11 cellular contexts compared by ENCODE assay signal in genomic region chr3:12963869-12964712, GRCh38.
A peak's percentile ranks its signal among the peaks of the same experiment; 100 is the strongest.
DNase-seq lines count a peak whose midpoint lies in the region; ATAC-seq and TF ChIP-seq lines count a peak whose summit lies in the region.
"Had no signal": no experiment of that assay in that cellular context is flagged by ENCODE, and none has a peak within 500 bp of the region (broad histone marks: within the 10 kb centered on the region; RNA-seq: fewer than 3 reads in every experiment).

No MANE protein-coding gene starts in this region.

- H3K4me1 ChIP-seq in Peyer's patch: peaks cover 0 to 72% (median 15%) of the 10 kb centered on the region in 4 donors
- peaks cover 61 to 95% (median 90%) of the 10 kb centered on the region in 4 donors for H3K4me1 ChIP-seq in stomach

- TF ChIP-seq CTCF in Peyer's patch (IDR thresholded peaks at IDR 0.05) (no peak), glutamatergic neuron (IDR thresholded peaks at IDR 0.05; ENCODE audit: partially characterized antibody, unreplicated experiment) (no peak), stomach (IDR thresholded peaks at IDR 0.05) (no peak)

- H3K27ac ChIP-seq in Peyer's patch (peak overlapping the region; percentile 4 to 44 (median 26)), stomach (peak overlapping the region in 4 of 5 donors; percentile 49 to 74 (median 70))
- H3K27ac ChIP-seq: KMS-11, suprapubic skin had no signal

- H3K27me3 ChIP-seq in Peyer's patch (no peaks in the 10 kb centered on the region), stomach (no peaks in the 10 kb centered on the region)
- H3K27me3 ChIP-seq: suprapubic skin had no signal

- no peaks in the 10 kb centered on the region for H3K9me3 Mint-ChIP-seq in activated CD4-positive, alpha-beta T cell treated with anti-CD3 and anti-CD28 coated beads, Interleukin-2, amount 10 ng/mL, durations not matched to agents 7 days and 5 days
- H3K9me3 Mint-ChIP-seq in glutamatergic neuron (ENCODE audit: unreplicated experiment): peaks cover 47% of the 10 kb centered on the region

- 57 to 62% (median 62%) methylated on average over 9 of the region's 9 CpGs for WGBS in stomach, 5 donors

- TF ChIP-seq EP300 in stomach (IDR thresholded peaks at IDR 0.05): no peak

- H3K4me1 Mint-ChIP-seq in activated CD4-positive, alpha-beta T cell treated with anti-CD3 and anti-CD28 coated beads, Interleukin-2, amount 10 ng/mL, durations not matched to agents 7 days and 5 days: peaks cover 82% of the 10 kb centered on the region
- H3K4me1 Mint-ChIP-seq in glutamatergic neuron (ENCODE audit: low read depth, unreplicated experiment): peaks cover 81% of the 10 kb centered on the region

- TF ChIP-seq POLR2A in Peyer's patch (IDR thresholded peaks at IDR 0.05): no peak
- no peak for TF ChIP-seq POLR2A in stomach (IDR thresholded peaks at IDR 0.05)

- H3K36me3 ChIP-seq in Peyer's patch (no peaks in the 10 kb centered on the region), stomach (no peaks in the 10 kb centered on the region)
- H3K36me3 ChIP-seq: suprapubic skin had no signal

- H3K27me3 Mint-ChIP-seq in activated CD4-positive, alpha-beta T cell treated with anti-CD3 and anti-CD28 coated beads, Interleukin-2, amount 10 ng/mL, durations not matched to agents 7 days and 5 days: no peaks in the 10 kb centered on the region
- peaks cover 42% of the 10 kb centered on the region for H3K27me3 Mint-ChIP-seq in glutamatergic neuron (ENCODE audit: unreplicated experiment)

- H3K9me3 ChIP-seq in Peyer's patch: no peaks in the 10 kb centered on the region
- no peaks in the 10 kb centered on the region for H3K9me3 ChIP-seq in stomach
- H3K9me3 ChIP-seq: suprapubic skin had no signal

- CTCF ChIA-PET in activated CD4-positive, alpha-beta T cell treated with anti-CD3 and anti-CD28 coated beads, Interleukin-2, amount 10 ng/mL, durations not matched to agents 7 days and 5 days (lab: Charles Lee): interaction anchor here (1.0 to 2.4 kb wide), 4 partner anchors 10 to 41 kb away, joined by 3 to 13 read pairs (median 5); no protein-coding TSS in a partner anchor

- DNase-seq in activated CD4-positive, alpha-beta T cell treated with anti-CD3 and anti-CD28 coated beads, Interleukin-2, amount 10 ng/mL, durations not matched to agents 7 days and 5 days: no peak
- no peak for DNase-seq in activated CD4-positive, alpha-beta T cell treated with anti-CD3 and anti-CD28 coated beads for 4 hours
- DNase-seq in Peyer's patch (no peak), glutamatergic neuron (no peak), stomach (no peak), NOMO-1 treated with DMSO at 0.1 percent for 48 hours (lab: John Stamatoyannopoulos, UW; ENCODE audit: unreplicated experiment) (no peak)
- DNase-seq: DND-41 had no signal

- intact Hi-C loops in stomach (cut with DNase I; ENCODE audit: low total_unique reads): no loop called here

- H3K36me3 Mint-ChIP-seq in activated CD4-positive, alpha-beta T cell treated with anti-CD3 and anti-CD28 coated beads, Interleukin-2, amount 10 ng/mL, durations not matched to agents 7 days and 5 days (ENCODE audit: low read depth): peaks cover 24% of the 10 kb centered on the region
- H3K36me3 Mint-ChIP-seq in glutamatergic neuron (ENCODE audit: unreplicated experiment): no peaks in the 10 kb centered on the region

- H3K4me3 ChIP-seq in Peyer's patch (no peak overlapping the region), stomach (no peak overlapping the region)
- H3K4me3 ChIP-seq: suprapubic skin had no signal

- POLR2A ChIA-PET in activated CD4-positive, alpha-beta T cell treated with anti-CD3 and anti-CD28 coated beads, Interleukin-2, amount 10 ng/mL, durations not matched to agents 7 days and 5 days (lab: Charles Lee): no interaction called here

- no peak overlapping the region for H3K4me3 Mint-ChIP-seq in activated CD4-positive, alpha-beta T cell treated with anti-CD3 and anti-CD28 coated beads, Interleukin-2, amount 10 ng/mL, durations not matched to agents 7 days and 5 days
- peak overlapping the region; percentile 96 for H3K4me3 Mint-ChIP-seq in glutamatergic neuron (ENCODE audit: unreplicated experiment)

- peak overlapping the region; percentile 75 for H3K27ac Mint-ChIP-seq in activated CD4-positive, alpha-beta T cell treated with anti-CD3 and anti-CD28 coated beads, Interleukin-2, amount 10 ng/mL, durations not matched to agents 7 days and 5 days
- H3K27ac Mint-ChIP-seq in glutamatergic neuron (ENCODE audit: unreplicated experiment): peak overlapping the region; percentile 99

- ATAC-seq in GM19467 (IDR thresholded peaks at IDR 0.05; ENCODE audit: unreplicated experiment) (no peak), GM18861 (IDR thresholded peaks at IDR 0.05; ENCODE audit: unreplicated experiment) (no peak)
